In the genomic region with DNA sequence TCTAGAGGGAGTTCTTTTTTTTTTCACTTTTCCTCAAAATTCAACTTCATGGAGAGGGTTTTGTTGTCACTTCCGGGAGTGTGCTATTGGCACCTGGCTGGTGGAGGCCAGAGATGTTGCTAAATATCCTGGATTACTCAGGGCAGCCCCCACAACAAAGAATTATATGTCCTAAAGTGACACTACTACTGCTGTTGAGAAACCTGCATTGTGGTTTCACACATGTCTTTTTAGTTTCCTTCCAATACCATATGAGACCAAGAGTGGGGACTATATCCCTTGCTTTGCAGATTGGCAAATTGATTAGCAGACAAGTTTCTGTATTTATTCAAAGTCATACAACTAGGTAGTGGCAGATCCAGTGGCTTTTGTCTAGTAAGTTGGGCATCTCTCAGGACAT, we compare ENCODE assay signal across 15 cellular contexts.
DNase-seq lines count a peak whose midpoint lies in the region; ATAC-seq and TF ChIP-seq lines count a peak whose summit lies in the region.
"Had no signal": no experiment of that assay in that cellular context is flagged by ENCODE, and none has a peak within 500 bp of the region (broad histone marks: within the 10 kb centered on the region; RNA-seq: fewer than 3 reads in every experiment).

No MANE protein-coding gene starts in this region.

- H3K4me1 ChIP-seq in Loucy (ENCODE audit: insufficient read depth, low read length, poor library complexity, severe bottlenecking): peaks cover 43% of the 10 kb centered on the region
- H3K4me1 ChIP-seq: foreskin keratinocyte had no signal

- H3K4me1 Mint-ChIP-seq in mesothelial cell of epicardium: no peaks in the 10 kb centered on the region
- H3K4me1 Mint-ChIP-seq: IgD-negative memory B cell, T-helper 17 cell had no signal

- H3K4me3 ChIP-seq in Loucy (ENCODE audit: low read length, poor library complexity, severe bottlenecking): no peak overlapping the region

- ATAC-seq in GM18868 (IDR thresholded peaks at IDR 0.05; ENCODE audit: unreplicated experiment) (peak; percentile 55), GM21447 (IDR thresholded peaks at IDR 0.05; ENCODE audit: unreplicated experiment) (peak; percentile 66), HG03025 (IDR thresholded peaks at IDR 0.05; ENCODE audit: low FRiP score, unreplicated experiment) (peak; percentile 69)
- ATAC-seq: effector memory CD8-positive, alpha-beta T cell; foreskin keratinocyte; T-helper 17 cell had no signal

- DNase-seq in central memory CD4-positive, alpha-beta T cell: no peak
- no peak for DNase-seq in mesothelial cell of epicardium (ENCODE audit: low spot score in 2 of 2, unreplicated experiment in 2 of 2)
- DNase-seq in hepatic stellate cell (ENCODE audit: low spot score): no peak
- no peak for DNase-seq in GM13977 (ENCODE audit: low spot score)
- DNase-seq: effector memory CD8-positive, alpha-beta T cell; foreskin keratinocyte; NCI-H2081; nucleus accumbens; OCI-M1; T-helper 17 cell had no signal

- peak overlapping the region; percentile 23 for H3K4me2 ChIP-seq in Loucy (ENCODE audit: low read depth, low read length, poor library complexity, severe bottlenecking)

- no peak overlapping the region for H2AFZ ChIP-seq in Loucy (ENCODE audit: low read length)

- H3K27me3 Mint-ChIP-seq in mesothelial cell of epicardium (ENCODE audit: low read depth): peaks cover 10% of the 10 kb centered on the region
- H3K27me3 Mint-ChIP-seq: effector memory CD8-positive, alpha-beta T cell; IgD-negative memory B cell; T-helper 17 cell had no signal

- H3K9me3 ChIP-seq in Loucy (ENCODE audit: insufficient read depth, low read depth, low read length): no peaks in the 10 kb centered on the region

- H3K9me2 ChIP-seq in Loucy (replicated peaks; ENCODE audit: low read depth, low read length): no peaks in the 10 kb centered on the region

- H3K36me3 ChIP-seq in Loucy (ENCODE audit: insufficient read depth, low read length): no peaks in the 10 kb centered on the region

- H3K9ac ChIP-seq in Loucy (ENCODE audit: low read depth, low read length, poor library complexity, severe bottlenecking): no peak overlapping the region

- H3K36me3 Mint-ChIP-seq in mesothelial cell of epicardium: no peaks in the 10 kb centered on the region
- H3K36me3 Mint-ChIP-seq: IgD-negative memory B cell had no signal

- in situ Hi-C loops in GM13977 (cut with MboI; ENCODE audit: low pct_unique_long_range_greater_than_20kb, low sequenced_read_pairs, unreplicated experiment): no loop called here

- H3K9me3 Mint-ChIP-seq in mesothelial cell of epicardium: no peaks in the 10 kb centered on the region
- H3K9me3 Mint-ChIP-seq: IgD-negative memory B cell had no signal

- H3F3A ChIP-seq in Loucy (ENCODE audit: low read depth): no peaks in the 10 kb centered on the region

- H3K27ac Mint-ChIP-seq in mesothelial cell of epicardium: no peak overlapping the region
- H3K27ac Mint-ChIP-seq: effector memory CD8-positive, alpha-beta T cell; IgD-negative memory B cell; T-helper 17 cell had no signal

- no peak for TF ChIP-seq CTCF in Loucy (conservative IDR thresholded peaks at IDR 0.05; ENCODE audit: low read length)
- TF ChIP-seq CTCF in mesothelial cell of epicardium (IDR thresholded peaks at IDR 0.05; ENCODE audit: unreplicated experiment): no peak
- no peak for TF ChIP-seq CTCF in GM13977 (IDR thresholded peaks at IDR 0.05; ENCODE audit: extremely low read depth, insufficient read depth, missing control alignments)

- no peaks in the 10 kb centered on the region for H4K20me1 ChIP-seq in Loucy (ENCODE audit: insufficient read depth, low read length, poor library complexity, severe bottlenecking)

- H3K4me3 Mint-ChIP-seq in mesothelial cell of epicardium: no peak overlapping the region
- H3K4me3 Mint-ChIP-seq: effector memory CD8-positive, alpha-beta T cell; IgD-negative memory B cell; T-helper 17 cell had no signal

- no peaks in the 10 kb centered on the region for H3K27me3 ChIP-seq in Loucy (ENCODE audit: insufficient read depth, low read length, poor library complexity, severe bottlenecking)
- H3K27me3 ChIP-seq: foreskin keratinocyte had no signal

- no peaks in the 10 kb centered on the region for H3K79me2 ChIP-seq in Loucy (ENCODE audit: insufficient read depth, low read length)
